Comparison of ENCODE assay signal across 8 cellular contexts in the genomic region with DNA sequence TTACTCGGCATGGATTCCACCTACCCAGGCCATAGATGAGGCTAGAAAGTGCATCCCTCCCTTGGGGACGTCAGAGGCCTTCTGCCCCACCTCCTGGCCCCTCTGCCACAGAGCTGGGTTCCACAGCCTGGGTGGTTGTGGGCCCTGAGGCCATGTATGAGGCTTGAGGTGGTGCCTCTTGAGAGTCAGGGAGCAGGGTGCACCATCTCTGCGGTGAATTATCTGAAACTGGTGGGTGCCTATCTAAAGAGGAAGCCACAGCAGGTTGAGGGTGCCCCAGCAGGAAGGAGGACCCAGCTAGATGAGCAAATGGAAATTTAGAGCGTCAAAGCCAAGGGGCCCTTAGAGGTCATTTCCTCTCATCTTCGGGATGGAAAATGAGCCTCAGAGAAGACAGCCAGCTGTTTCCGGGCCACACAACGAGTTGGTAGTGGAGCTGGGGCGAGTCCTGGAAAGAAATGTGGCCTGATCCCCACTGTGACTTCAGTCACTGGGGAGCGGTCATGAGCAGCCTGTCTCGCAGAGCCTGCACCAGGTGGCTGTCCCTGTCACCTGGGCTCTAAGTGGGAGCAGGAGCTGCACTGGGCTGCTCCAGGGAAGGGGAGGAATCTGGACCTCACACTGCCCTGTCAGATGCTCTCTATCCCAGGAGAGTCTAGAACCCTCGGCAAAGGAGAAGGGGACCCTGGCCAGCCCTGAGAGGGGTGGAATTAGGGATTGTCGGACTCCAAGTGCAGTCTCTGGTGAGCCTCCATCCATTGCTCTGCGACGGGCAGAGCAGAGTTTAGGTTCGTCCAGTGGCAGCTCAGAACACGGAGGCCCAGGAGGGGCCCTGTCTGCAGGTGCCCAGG. TPM values are rescaled to one million over a fixed set of nuclear protein-coding genes. Genes with fewer than 3 reads are reported as not detected.
DNase-seq lines count a peak whose midpoint lies in the region; ATAC-seq and TF ChIP-seq lines count a peak whose summit lies in the region.

No MANE protein-coding gene starts in this region.

- POLR2A ChIA-PET in PC-9 (lab: Charles Lee; ENCODE audit: unreplicated experiment), result no interaction called here

- peak overlapping the region; percentile 82 for H3K4me3 Mint-ChIP-seq in stimulated activated naive CD8-positive, alpha-beta T cell treated with anti-CD3 and anti-CD28 coated beads, Interleukin-15, Interleukin-2, amounts not matched to agents 100 ng/mL and 50 ng/mL, for 24 hours

- peaks cover 99% of the 10 kb centered on the region for H3K4me1 Mint-ChIP-seq in stimulated activated naive CD8-positive, alpha-beta T cell treated with anti-CD3 and anti-CD28 coated beads, Interleukin-15, Interleukin-2, amounts not matched to agents 100 ng/mL and 50 ng/mL, for 24 hours (ENCODE audit: low read depth)

- H2AFZ ChIP-seq in SU-DHL-6 (ENCODE audit: low read depth, low read length, severe bottlenecking) (no peak overlapping the region), PC-9 (no peak overlapping the region)

- H3K4me3 ChIP-seq in SU-DHL-6 (ENCODE audit: insufficient read depth, low read length, poor library complexity, severe bottlenecking) (peak overlapping the region; percentile 21), PC-9 (no peak overlapping the region)

- H4K20me1 ChIP-seq in SU-DHL-6 (ENCODE audit: low read depth, low read length), result no peaks in the 10 kb centered on the region
- H4K20me1 ChIP-seq in PC-9 (ENCODE audit: insufficient read depth), result no peaks in the 10 kb centered on the region

- no peaks in the 10 kb centered on the region for H3K9me3 ChIP-seq in SU-DHL-6 (ENCODE audit: insufficient read depth, low read length)
- H3K9me3 ChIP-seq in PC-9 (ENCODE audit: insufficient read depth, low read depth), result no peaks in the 10 kb centered on the region

- H3K9me3 Mint-ChIP-seq in stimulated activated naive CD8-positive, alpha-beta T cell treated with anti-CD3 and anti-CD28 coated beads, Interleukin-15, Interleukin-2, amounts not matched to agents 100 ng/mL and 50 ng/mL, for 24 hours, result no peaks in the 10 kb centered on the region

- no peaks in the 10 kb centered on the region for H3K27me3 Mint-ChIP-seq in stimulated activated naive CD8-positive, alpha-beta T cell treated with anti-CD3 and anti-CD28 coated beads, Interleukin-15, Interleukin-2, amounts not matched to agents 100 ng/mL and 50 ng/mL, for 24 hours

- intact Hi-C loops in PC-9 (cut with micrococcal nuclease; ENCODE audit: unreplicated experiment), result no loop called here

- H3K9ac ChIP-seq in SU-DHL-6 (ENCODE audit: low read length), result peak overlapping the region; percentile 59

- H3K9me2 ChIP-seq in SU-DHL-6 (replicated peaks; ENCODE audit: insufficient read depth, low read length), result no peaks in the 10 kb centered on the region
- H3K9me2 ChIP-seq in PC-9 (ENCODE audit: insufficient read depth), result no peaks in the 10 kb centered on the region

- peak; percentile 35 for DNase-seq in activated naive CD8-positive, alpha-beta T cell treated with anti-CD3 and anti-CD28 coated beads, Interleukin-2, amount 50 U/mL, for 16 hours (ENCODE audit: low read depth, low spot score)
- DNase-seq in mucosa of gallbladder (ENCODE audit: low spot score), result peak; percentile 66
- DNase-seq in PC-9, result no peak
- no peak for DNase-seq in NCI-H1092 (lab: John Stamatoyannopoulos, UW)

- H3K27ac ChIP-seq in SU-DHL-6 (ENCODE audit: low read depth, low read length) (peak overlapping the region; percentile 99), PC-9 (no peak overlapping the region)

- H3K36me3 Mint-ChIP-seq in stimulated activated naive CD8-positive, alpha-beta T cell treated with anti-CD3 and anti-CD28 coated beads, Interleukin-15, Interleukin-2, amounts not matched to agents 100 ng/mL and 50 ng/mL, for 24 hours (ENCODE audit: low read depth), result peaks cover 49% of the 10 kb centered on the region

- H3F3A ChIP-seq in SU-DHL-6 (ENCODE audit: insufficient read depth), result peaks cover 43% of the 10 kb centered on the region
- peaks cover 13% of the 10 kb centered on the region; the same call in 1 of the 2 replicates for H3F3A ChIP-seq in PC-9 (ENCODE audit: insufficient read depth, low read depth)

- H3K4me2 ChIP-seq in SU-DHL-6 (ENCODE audit: low read depth, low read length, poor library complexity, severe bottlenecking) (peak overlapping the region; percentile 77), PC-9 (no peak overlapping the region)

- ATAC-seq in GM18517 (IDR thresholded peaks at IDR 0.05; ENCODE audit: unreplicated experiment) (peak; percentile 52), HG02970 (IDR thresholded peaks at IDR 0.05; ENCODE audit: low FRiP score, unreplicated experiment) (peak; percentile 39)

- H3K27me3 ChIP-seq in SU-DHL-6 (ENCODE audit: low read length) (no peaks in the 10 kb centered on the region), PC-9 (ENCODE audit: insufficient read depth, low read depth) (no peaks in the 10 kb centered on the region)

- peaks cover 17% of the 10 kb centered on the region for H3K4me1 ChIP-seq in PC-9 (replicated peaks; ENCODE audit: insufficient read depth)

- TF ChIP-seq CTCF in SU-DHL-6 (IDR thresholded peaks at IDR 0.05; ENCODE audit: insufficient read depth, low read length, poor library complexity, severe bottlenecking) (no peak), PC-9 (conservative IDR thresholded peaks at IDR 0.05) (no peak)

- H3K79me2 ChIP-seq in SU-DHL-6 (ENCODE audit: insufficient read depth, low read length) (peaks cover 47% of the 10 kb centered on the region), PC-9 (ENCODE audit: low read depth) (no peaks in the 10 kb centered on the region)

- peak overlapping the region; percentile 100 for H3K27ac Mint-ChIP-seq in stimulated activated naive CD8-positive, alpha-beta T cell treated with anti-CD3 and anti-CD28 coated beads, Interleukin-15, Interleukin-2, amounts not matched to agents 100 ng/mL and 50 ng/mL, for 24 hours

- no TSS peak for BruUV-seq in PC-9 (replicated peaks; lab: Mats Ljungman, UMichigan)

- H3K36me3 ChIP-seq in SU-DHL-6 (ENCODE audit: low read length) (no peaks in the 10 kb centered on the region), PC-9 (ENCODE audit: low read depth) (no peaks in the 10 kb centered on the region)

- CTCF ChIA-PET in PC-9 (lab: Charles Lee), result no interaction called here

RNA-seq across cellular contexts. Expression of gene ADORA2A, which starts 7.3 kb away (rescaled TPM):
- total RNA-seq in mucosa of gallbladder (4.1 TPM), PC-9 (2021) (1.8 and 2.6 TPM in 2 replicates)

Comparison
In these comparisons a context has a peak if more than half of its experiments do, and no peak if none do; other contexts are left out.
1. DNase-seq: peak in activated naive CD8-positive, alpha-beta T cell treated with anti-CD3 and anti-CD28 coated beads, Interleukin-2, amount 50 U/mL, for 16 hours (single experiment) and mucosa of gallbladder (single experiment); none in PC-9 (0 of 2) and NCI-H1092 (single experiment).